ENCODE assay signal across 14 cellular contexts in genomic region chr6:143718463-143718862, GRCh38. TPM values are rescaled to one million over a fixed set of nuclear protein-coding genes. Genes with fewer than 3 reads are reported as not detected.
DNase-seq lines count a peak whose midpoint lies in the region; ATAC-seq and TF ChIP-seq lines count a peak whose summit lies in the region.
"Had no signal": no experiment of that assay in that cellular context is flagged by ENCODE, and none has a peak within 500 bp of the region (broad histone marks: within the 10 kb centered on the region; RNA-seq: fewer than 3 reads in every experiment).

No MANE protein-coding gene starts in this region.

- H4K91ac ChIP-seq in IMR-90 (ENCODE audit: insufficient read depth, low read depth, low read length) = no peak overlapping the region

- H3K4me1 ChIP-seq in IMR-90 (ENCODE audit: control insufficient read depth, insufficient read depth, low read length) = no peaks in the 10 kb centered on the region
- H3K4me1 ChIP-seq in thoracic aorta (ENCODE audit: control insufficient read depth in 1 of 2, low read depth in 2 of 2) = peaks cover 4 to 56% of the 10 kb centered on the region in 2 donors
- H3K4me1 ChIP-seq: BLaER1 treated with 17β-estradiol and CSF1 and Interleukin-3, amounts not matched to agents 10 nM and 100 nM had no signal

- in situ Hi-C loops in IMR-90 (cut with MboI; ENCODE audit: low sequenced_read_pairs) = no loop called here

- H3K36me3 Mint-ChIP-seq in activated T-helper 17 cell treated with anti-CD3 and anti-CD28 coated beads, Interleukin-2, amount 50 U/mL, for 72 hours (ENCODE audit: low read depth) = peaks cover 34% of the 10 kb centered on the region
- H3K36me3 Mint-ChIP-seq in mesothelial cell of epicardium = peaks cover 38% of the 10 kb centered on the region

- no peak overlapping the region for H2AK5ac ChIP-seq in IMR-90 (ENCODE audit: low read depth, low read length)

- ATAC-seq in IMR-90 (ENCODE audit: low read depth) = no peak
- no peak for ATAC-seq in activated T-helper 17 cell treated with anti-CD3 and anti-CD28 coated beads, Interleukin-2, amount 50 U/mL, for 72 hours (replicated peaks)
- ATAC-seq in thoracic aorta (ENCODE audit: insufficient number of reproducible peaks, low FRiP score, low read depth) = peak; percentile 62
- no peak for ATAC-seq in HG02938 (IDR thresholded peaks at IDR 0.05; ENCODE audit: unreplicated experiment)
- ATAC-seq in GM18517 (IDR thresholded peaks at IDR 0.05; ENCODE audit: unreplicated experiment) = no peak
- ATAC-seq: CD8-positive, alpha-beta T cell had no signal

- no peak for DNase-seq in IMR-90
- no peak for DNase-seq in mesothelial cell of epicardium (ENCODE audit: low spot score in 2 of 2, unreplicated experiment in 2 of 2)
- DNase-seq in thoracic aorta (ENCODE audit: low spot score) = no peak
- no peak for DNase-seq in NCI-H1694 treated with DMSO at 0.1 percent for 48 hours (lab: John Stamatoyannopoulos, UW)
- DNase-seq: Calu3; CD8-positive, alpha-beta T cell; DMS79 treated with DMSO at 0.1 percent for 48 hours; GF-D8; H9 had no signal

- dilution Hi-C loops in IMR-90 (cut with HindIII; ENCODE audit: low sequenced_read_pairs, unreplicated experiment) = no loop called here

- H3K4me3 ChIP-seq in IMR-90 (ENCODE audit: insufficient read depth, low read depth, low read length) = no peak overlapping the region
- H3K4me3 ChIP-seq in thoracic aorta = no peak overlapping the region
- H3K4me3 ChIP-seq: BLaER1 treated with 17β-estradiol and CSF1 and Interleukin-3, amounts not matched to agents 10 nM and 100 nM had no signal

- H3K36me3 ChIP-seq in IMR-90 (ENCODE audit: control insufficient read depth, insufficient read depth, low read length) (peaks cover 11% of the 10 kb centered on the region), thoracic aorta (no peaks in the 10 kb centered on the region)

- H3K9me3 Mint-ChIP-seq in activated T-helper 17 cell treated with anti-CD3 and anti-CD28 coated beads, Interleukin-2, amount 50 U/mL, for 72 hours = peaks cover 4% of the 10 kb centered on the region
- H3K9me3 Mint-ChIP-seq in mesothelial cell of epicardium = peaks cover 10% of the 10 kb centered on the region
- H3K9me3 Mint-ChIP-seq: CD8-positive, alpha-beta T cell; H9 had no signal

- H2AK9ac ChIP-seq in IMR-90 (replicated peaks; ENCODE audit: low read depth, low read length, poor library complexity) = no peak overlapping the region

- H2BK20ac ChIP-seq in IMR-90 (ENCODE audit: low read depth, low read length) = no peak overlapping the region

- peak overlapping the region; percentile 20 for H3K27ac Mint-ChIP-seq in activated T-helper 17 cell treated with anti-CD3 and anti-CD28 coated beads, Interleukin-2, amount 50 U/mL, for 72 hours
- H3K27ac Mint-ChIP-seq in mesothelial cell of epicardium = peak overlapping the region; percentile 31
- H3K27ac Mint-ChIP-seq: B cell; CD8-positive, alpha-beta T cell; H9 had no signal

- TF ChIP-seq CTCF in IMR-90 (conservative IDR thresholded peaks at IDR 0.05; ENCODE audit: low read depth, low read length) (no peak), mesothelial cell of epicardium (IDR thresholded peaks at IDR 0.05; ENCODE audit: unreplicated experiment) (no peak), thoracic aorta (IDR thresholded peaks at IDR 0.05) (no peak)

- no peaks in the 10 kb centered on the region for H3K27me3 Mint-ChIP-seq in activated T-helper 17 cell treated with anti-CD3 and anti-CD28 coated beads, Interleukin-2, amount 50 U/mL, for 72 hours
- no peaks in the 10 kb centered on the region for H3K27me3 Mint-ChIP-seq in mesothelial cell of epicardium (ENCODE audit: low read depth)
- H3K27me3 Mint-ChIP-seq: B cell had no signal

- peaks cover 8% of the 10 kb centered on the region for H3K9me1 ChIP-seq in IMR-90 (ENCODE audit: insufficient read depth, low read length)

- H3K27me3 ChIP-seq in IMR-90 (ENCODE audit: control insufficient read depth, insufficient read depth, low read length) = no peaks in the 10 kb centered on the region
- H3K27me3 ChIP-seq in thoracic aorta (replicated peaks; ENCODE audit: insufficient read depth) = no peaks in the 10 kb centered on the region
- H3K27me3 ChIP-seq: BLaER1 treated with 17β-estradiol and CSF1 and Interleukin-3, amounts not matched to agents 10 nM and 100 nM had no signal

- H3K4ac ChIP-seq in IMR-90 (ENCODE audit: low read depth, low read length) = no peak overlapping the region

- WGBS in IMR-90 (ENCODE audit: extremely low coverage in 2 of 2, insufficient read length in 1 of 2), 2 experiments = no CpG with 5 or more reads among the region's 1 CpG

- CTCF ChIA-PET in IMR-90 (lab: Yijun Ruan, JAX) = no interaction called here

- no peak overlapping the region for H3K18ac ChIP-seq in IMR-90 (ENCODE audit: low read depth, low read length)

- no peak for TF ChIP-seq RAD21 in IMR-90 (IDR thresholded peaks at IDR 0.05; ENCODE audit: low read length)

- H3K4me3 Mint-ChIP-seq in activated T-helper 17 cell treated with anti-CD3 and anti-CD28 coated beads, Interleukin-2, amount 50 U/mL, for 72 hours = no peak overlapping the region
- H3K4me3 Mint-ChIP-seq in mesothelial cell of epicardium = no peak overlapping the region
- H3K4me3 Mint-ChIP-seq: B cell; CD8-positive, alpha-beta T cell; H9 had no signal

- H3K27ac ChIP-seq in IMR-90 (ENCODE audit: insufficient read depth, low read length) = no peak overlapping the region
- peak overlapping the region in 1 of 2 donors; percentile 36 for H3K27ac ChIP-seq in thoracic aorta
- H3K27ac ChIP-seq: BLaER1 treated with 17β-estradiol and CSF1 and Interleukin-3, amounts not matched to agents 10 nM and 100 nM had no signal

- H4K5ac ChIP-seq in IMR-90 (ENCODE audit: low read depth, low read length) = peak overlapping the region; percentile 57; the same call in 1 of the 2 replicates

- intact Hi-C loops in IMR-90 (cut with micrococcal nuclease) = no loop called here

- TF ChIP-seq POLR2A in IMR-90 (IDR thresholded peaks at IDR 0.05; ENCODE audit: low read depth, low read length) = no peak

- no peak overlapping the region for H3K9ac ChIP-seq in IMR-90 (ENCODE audit: low read depth, low read length)
- H3K9ac ChIP-seq: BLaER1 treated with 17β-estradiol and CSF1 and Interleukin-3, amounts not matched to agents 10 nM and 100 nM had no signal

- no TSS peak for BruUV-seq in IMR-90 (replicated peaks; lab: Mats Ljungman, UMichigan)

- H4K8ac ChIP-seq in IMR-90 (ENCODE audit: low read depth in 2 of 2, low read length in 2 of 2) = no peak overlapping the region

- peaks cover 12% of the 10 kb centered on the region for H3K4me1 Mint-ChIP-seq in activated T-helper 17 cell treated with anti-CD3 and anti-CD28 coated beads, Interleukin-2, amount 50 U/mL, for 72 hours
- no peaks in the 10 kb centered on the region for H3K4me1 Mint-ChIP-seq in mesothelial cell of epicardium
- H3K4me1 Mint-ChIP-seq: B cell had no signal

- H3K9me3 ChIP-seq in IMR-90 (ENCODE audit: control insufficient read depth, insufficient read depth, low read length) = no peaks in the 10 kb centered on the region
- H3K9me3 ChIP-seq in thoracic aorta = no peaks in the 10 kb centered on the region

- peaks cover 32 to 58% of the 10 kb centered on the region in 2 experiments for H3K79me1 ChIP-seq in IMR-90 (ENCODE audit: low read depth in 1 of 2, low read length in 2 of 2)

- H3K14ac ChIP-seq in IMR-90 (replicated peaks; ENCODE audit: low read depth, low read length) = no peak overlapping the region

- no peak overlapping the region for H2BK120ac ChIP-seq in IMR-90 (ENCODE audit: low read depth, low read length)

- no peak overlapping the region for H3K56ac ChIP-seq in IMR-90 (ENCODE audit: extremely low read depth, insufficient read depth, low read length)

- H3K4me2 ChIP-seq in IMR-90 (ENCODE audit: low read depth, low read length) = no peak overlapping the region
- H3K4me2 ChIP-seq: BLaER1 treated with 17β-estradiol and CSF1 and Interleukin-3, amounts not matched to agents 10 nM and 100 nM had no signal

- no peak overlapping the region for H3K23ac ChIP-seq in IMR-90 (ENCODE audit: low read depth, low read length)

- H2BK5ac ChIP-seq in IMR-90 (ENCODE audit: low read depth, low read length, poor library complexity, severe bottlenecking) = no peak overlapping the region

- no peak overlapping the region for H2BK15ac ChIP-seq in IMR-90 (ENCODE audit: low read depth, low read length)

- POLR2A ChIA-PET in IMR-90 (lab: Charles Lee; ENCODE audit: unreplicated experiment) = no interaction called here

- H4K20me1 ChIP-seq in IMR-90 (ENCODE audit: insufficient read depth, low read length) = 0 out of 2 replicates have a peak, but pooled peaks cover 5% of the 10 kb centered on the region
- H4K20me1 ChIP-seq: BLaER1 treated with 17β-estradiol and CSF1 and Interleukin-3, amounts not matched to agents 10 nM and 100 nM had no signal

- H2AFZ ChIP-seq in IMR-90 (replicated peaks; ENCODE audit: low read length, poor library complexity) = no peak overlapping the region

TF ChIP-seq in IMR-90, 13 proteins besides CTCF, POLR2A, EP300 and RAD21 (continues in another document):
- TF ChIP-seq NFE2L2 (IDR thresholded peaks at IDR 0.05; ENCODE audit: low read depth, low read length) (no peak), CHD1 (IDR thresholded peaks at IDR 0.05; ENCODE audit: low read depth, low read length) (no peak), BHLHE40 (IDR thresholded peaks at IDR 0.05; ENCODE audit: low read depth, low read length) (no peak), SMC3 (IDR thresholded peaks at IDR 0.05; ENCODE audit: low read depth, low read length) (no peak), FOS (IDR thresholded peaks at IDR 0.05; ENCODE audit: low read depth, low read length) (no peak), MAZ (IDR thresholded peaks at IDR 0.05; ENCODE audit: borderline replicate concordance, low read depth, low read length) (no peak), RFX5 (IDR thresholded peaks at IDR 0.05; ENCODE audit: low read depth, low read length) (no peak)
- TF ChIP-seq, protein P1, sequence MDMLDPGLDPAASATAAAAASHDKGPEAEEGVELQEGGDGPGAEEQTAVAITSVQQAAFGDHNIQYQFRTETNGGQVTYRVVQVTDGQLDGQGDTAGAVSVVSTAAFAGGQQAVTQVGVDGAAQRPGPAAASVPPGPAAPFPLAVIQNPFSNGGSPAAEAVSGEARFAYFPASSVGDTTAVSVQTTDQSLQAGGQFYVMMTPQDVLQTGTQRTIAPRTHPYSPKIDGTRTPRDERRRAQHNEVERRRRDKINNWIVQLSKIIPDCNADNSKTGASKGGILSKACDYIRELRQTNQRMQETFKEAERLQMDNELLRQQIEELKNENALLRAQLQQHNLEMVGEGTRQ (IDR thresholded peaks at IDR 0.05; ENCODE audit: low read depth, low read length) = no peak

RNA-seq across cellular contexts. Expression of gene PHACTR2, which starts 40.7 kb away (rescaled TPM):
- total RNA-seq in IMR-90 (2012; rRNA removed) = 74.2 and 76.9 TPM in 2 replicates
- 12.7 and 14.5 TPM in 2 replicates for polyA plus RNA-seq in IMR-90 (2012; rRNA removed)
- 3.5 and 4.2 TPM in 2 replicates for polyA plus RNA-seq in IMR-90 (2012; cell fraction: cytosol; rRNA removed)
- 4.6 and 15.0 TPM in 2 replicates for polyA plus RNA-seq in IMR-90 (2012; cell fraction: nucleus; rRNA removed; ENCODE audit: low replicate concordance)
- 10 to 100 TPM; 32.5 to 33.7 TPM for total RNA-seq in activated T-helper 17 cell treated with anti-CD3 and anti-CD28 coated beads, Interleukin-2, amount 50 U/mL, for 72 hours
- total RNA-seq in mesothelial cell of epicardium = 117 to 125 TPM (median 124 TPM) in 3 replicates
- 10 to 100 TPM; 68.5 to 87.7 TPM for total RNA-seq in thoracic aorta
